26 cellular contexts compared by ENCODE assay signal in the genomic region with DNA sequence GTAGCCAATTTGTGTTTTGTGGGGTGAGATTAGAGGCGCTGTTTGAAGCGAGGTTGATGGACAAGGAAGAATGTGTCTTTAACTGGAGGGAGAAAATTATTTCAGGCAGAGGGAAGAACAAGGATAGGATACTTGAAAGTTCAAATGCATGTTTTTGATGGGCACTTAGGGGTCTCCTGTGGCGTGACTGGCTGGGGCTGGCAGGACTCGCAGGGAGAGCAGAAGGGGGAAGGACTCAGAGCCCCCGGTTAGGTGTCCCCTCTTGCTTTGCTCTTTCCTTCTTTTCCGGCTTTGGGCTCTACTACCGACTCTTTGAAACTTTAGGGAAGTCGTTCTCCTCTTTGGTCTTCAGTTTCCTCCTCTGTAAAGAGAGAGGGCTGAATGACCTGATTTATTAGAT. TPM values are rescaled to one million over a fixed set of nuclear protein-coding genes. Genes with fewer than 3 reads are reported as not detected.
"Had no signal": no experiment of that assay in that cellular context is flagged by ENCODE, and none has a peak within 500 bp of the region (broad histone marks: within the 10 kb centered on the region; RNA-seq: fewer than 3 reads in every experiment).

No MANE protein-coding gene starts in this region.

- H3K27me3 ChIP-seq: brain microvascular endothelial cell had no signal

- DNase-seq: activated CD4-positive, alpha-beta T cell treated with anti-CD3 and anti-CD28 coated beads for 48 hours; activated CD4-positive, alpha-beta T cell treated with anti-CD3 and anti-CD28 coated beads, Interleukin-2, amount 50 U/mL, for 4 hours; activated CD4-positive, CD25-positive, alpha-beta regulatory T cell treated with anti-CD3 and anti-CD28 coated beads, Interleukin-2, amount 50 U/mL, for 72 hours; activated CD8-positive, alpha-beta memory T cell treated with anti-CD3 and anti-CD28 coated beads, Interleukin-2, amount 50 U/mL, for 48 hours; activated CD8-positive, alpha-beta T cell treated with anti-CD3 and anti-CD28 coated beads, Interleukin-2, amount 10 ng/mL, durations not matched to agents 7 days and 5 days; activated effector memory CD4-positive, alpha-beta T cell treated with Interleukin-2 at 50 U/mL for 16 hours; activated naive CD4-positive, alpha-beta T cell; activated T-cell treated with anti-CD3 and anti-CD28 coated beads, Interleukin-2, amount 50 U/mL, for 1 hour; amygdala; brain microvascular endothelial cell; central memory CD4-positive, alpha-beta T cell; Karpas-422; NCI-H1048; NCI-H146; NCI-H1930; NCI-H2171 treated with DMSO at 0.1 percent for 48 hours; NCI-H226; NCI-H526 treated with DMSO at 0.1 percent for 48 hours; NCI-H82; SIG-M5; T-helper 17 cell; T-helper 9 cell had no signal

- ATAC-seq: activated CD8-positive, alpha-beta T cell treated with anti-CD3 and anti-CD28 coated beads, Interleukin-2, amount 10 ng/mL, durations not matched to agents 7 days and 5 days; K562; T-helper 17 cell; WTC11 had no signal

- H3K4me3 ChIP-seq: K562 had no signal

- H3K27ac ChIP-seq: brain microvascular endothelial cell had no signal

RNA-seq across cellular contexts. Expression of a gene that starts 12.1 kb away (rescaled TPM):
- total RNA-seq: NCI-H460, OCI-LY7 had no signal
